ENCODE assay signal across 8 cellular contexts in the genomic region with DNA sequence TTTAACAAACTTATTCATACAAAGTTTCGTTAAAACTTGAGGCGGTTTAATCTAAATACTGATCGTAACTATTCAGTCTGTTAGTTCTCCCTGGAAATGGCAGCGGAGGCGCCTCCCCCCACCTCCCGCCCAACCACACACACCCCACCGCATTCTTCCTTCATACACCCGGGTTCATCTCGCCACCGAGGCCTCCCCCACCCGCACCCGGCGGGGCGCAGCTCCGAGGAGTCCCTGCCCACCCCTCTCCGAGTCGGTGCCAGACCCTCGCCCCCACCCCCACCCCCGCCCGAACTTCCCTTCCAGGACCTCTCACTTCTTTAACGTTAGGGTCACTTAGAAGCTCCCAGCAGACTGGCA. TPM values are rescaled to one million over a fixed set of nuclear protein-coding genes. Genes with fewer than 3 reads are reported as not detected.
A peak's percentile ranks its signal among the peaks of the same experiment; 100 is the strongest.
DNase-seq lines count a peak whose midpoint lies in the region; ATAC-seq and TF ChIP-seq lines count a peak whose summit lies in the region.

No MANE protein-coding gene starts in this region.

- peaks cover 8% of the 10 kb centered on the region for H3K79me2 ChIP-seq in OCI-LY3 (ENCODE audit: low read length)

- H3K4me3 Mint-ChIP-seq in activated naive CD4-positive, alpha-beta T cell treated with anti-CD3 and anti-CD28 coated beads, Interleukin-2, amount 50 U/mL, for 24 hours = peak overlapping the region; percentile 96
- H3K4me3 Mint-ChIP-seq in dendritic cell treated with granulocyte-macrophage colony-stimulating factor and Interleukin-4, amounts not matched to agents 40 ng/mL and 50 ng/mL, for 4 days = peak overlapping the region; percentile 93
- peak overlapping the region; percentile 82 for H3K4me3 Mint-ChIP-seq in memory B cell

- H3K9me3 ChIP-seq in OCI-LY3 (ENCODE audit: insufficient read depth, low read length) = peaks cover 10% of the 10 kb centered on the region; the same call in 1 of the 2 replicates

- H3K4me3 ChIP-seq in OCI-LY3 (ENCODE audit: low read length) (peak overlapping the region; percentile 76), urinary bladder (ENCODE audit: low read depth, low read length) (peak overlapping the region; percentile 98)

- ATAC-seq in memory B cell (ENCODE audit: low read depth) = no peak
- no peak for ATAC-seq in HG02970 (IDR thresholded peaks at IDR 0.05; ENCODE audit: low FRiP score, unreplicated experiment)

- peak overlapping the region; percentile 46 for H3K27ac Mint-ChIP-seq in activated naive CD4-positive, alpha-beta T cell treated with anti-CD3 and anti-CD28 coated beads, Interleukin-2, amount 50 U/mL, for 24 hours
- H3K27ac Mint-ChIP-seq in dendritic cell treated with granulocyte-macrophage colony-stimulating factor and Interleukin-4, amounts not matched to agents 40 ng/mL and 50 ng/mL, for 4 days = peak overlapping the region; percentile 96
- H3K27ac Mint-ChIP-seq in memory B cell = no peak overlapping the region

- peaks cover 37% of the 10 kb centered on the region for H3K4me1 Mint-ChIP-seq in activated naive CD4-positive, alpha-beta T cell treated with anti-CD3 and anti-CD28 coated beads, Interleukin-2, amount 50 U/mL, for 24 hours
- H3K4me1 Mint-ChIP-seq in dendritic cell treated with granulocyte-macrophage colony-stimulating factor and Interleukin-4, amounts not matched to agents 40 ng/mL and 50 ng/mL, for 4 days (ENCODE audit: low read depth) = peaks cover 59% of the 10 kb centered on the region
- H3K4me1 Mint-ChIP-seq in memory B cell = peaks cover 14% of the 10 kb centered on the region

- no peaks in the 10 kb centered on the region for H4K20me1 ChIP-seq in OCI-LY3 (ENCODE audit: insufficient read depth, low read length)

- no peaks in the 10 kb centered on the region for H3K36me3 Mint-ChIP-seq in activated naive CD4-positive, alpha-beta T cell treated with anti-CD3 and anti-CD28 coated beads, Interleukin-2, amount 50 U/mL, for 24 hours
- peaks cover 53% of the 10 kb centered on the region for H3K36me3 Mint-ChIP-seq in dendritic cell treated with granulocyte-macrophage colony-stimulating factor and Interleukin-4, amounts not matched to agents 40 ng/mL and 50 ng/mL, for 4 days (ENCODE audit: low read depth)
- no peaks in the 10 kb centered on the region for H3K36me3 Mint-ChIP-seq in memory B cell

- no peak for DNase-seq in activated naive CD4-positive, alpha-beta T cell treated with anti-CD3 and anti-CD28 coated beads, Interleukin-2, amount 50 U/mL, for 16 hours
- DNase-seq in memory B cell (ENCODE audit: low spot score in 2 of 2) (no peak), NCI-H187 treated with DMSO at 0.1 percent for 48 hours (lab: John Stamatoyannopoulos, UW) (no peak)

- H3K4me1 ChIP-seq in OCI-LY3 (ENCODE audit: low read length) (peaks cover 18% of the 10 kb centered on the region), urinary bladder (ENCODE audit: insufficient read depth) (no peaks in the 10 kb centered on the region)

- H3K36me3 ChIP-seq in OCI-LY3 (replicated peaks; ENCODE audit: low read depth, low read length) (peaks cover 3% of the 10 kb centered on the region), urinary bladder (ENCODE audit: insufficient read depth) (no peaks in the 10 kb centered on the region)

- peak overlapping the region; percentile 68 for H3K9ac ChIP-seq in OCI-LY3 (ENCODE audit: low read length)

- peak overlapping the region; percentile 53 for H3K4me2 ChIP-seq in OCI-LY3 (ENCODE audit: low read length)

- H3K27me3 Mint-ChIP-seq in activated naive CD4-positive, alpha-beta T cell treated with anti-CD3 and anti-CD28 coated beads, Interleukin-2, amount 50 U/mL, for 24 hours = no peaks in the 10 kb centered on the region
- no peaks in the 10 kb centered on the region for H3K27me3 Mint-ChIP-seq in dendritic cell treated with granulocyte-macrophage colony-stimulating factor and Interleukin-4, amounts not matched to agents 40 ng/mL and 50 ng/mL, for 4 days
- peaks cover 9% of the 10 kb centered on the region for H3K27me3 Mint-ChIP-seq in memory B cell

- no peaks in the 10 kb centered on the region for H3K9me3 Mint-ChIP-seq in activated naive CD4-positive, alpha-beta T cell treated with anti-CD3 and anti-CD28 coated beads, Interleukin-2, amount 50 U/mL, for 24 hours
- H3K9me3 Mint-ChIP-seq in dendritic cell treated with granulocyte-macrophage colony-stimulating factor and Interleukin-4, amounts not matched to agents 40 ng/mL and 50 ng/mL, for 4 days = no peaks in the 10 kb centered on the region
- no peaks in the 10 kb centered on the region for H3K9me3 Mint-ChIP-seq in memory B cell

- intact Hi-C loops in dendritic cell treated with granulocyte-macrophage colony-stimulating factor and Interleukin-4, amounts not matched to agents 40 ng/mL and 50 ng/mL, for 4 days (cut with micrococcal nuclease) = loop anchor here (5.0 to 10.0 kb wide), 2 partner anchors 58 to 621 kb away; no protein-coding TSS in a partner anchor

- TF ChIP-seq CTCF in OCI-LY3 (IDR thresholded peaks at IDR 0.05; ENCODE audit: low read depth, low read length) = no peak

- no peaks in the 10 kb centered on the region for H3K27me3 ChIP-seq in OCI-LY3 (ENCODE audit: low read depth, low read length)

- WGBS in urinary bladder = under 1% methylated on average over 21 of the region's 21 CpGs

- H2AFZ ChIP-seq in OCI-LY3 (ENCODE audit: low read depth, low read length) = 0 out of 2 replicates have a peak overlapping the region, but pooled peaks have one; percentile 34

- H3K27ac ChIP-seq in OCI-LY3 (ENCODE audit: low read length) = peak overlapping the region; percentile 75
- H3K27ac ChIP-seq in urinary bladder (ENCODE audit: low read depth) = peak overlapping the region; percentile 71

RNA-seq across cellular contexts. Expression of a gene that starts 0.9 kb away (rescaled TPM):
- 30.5 TPM for total RNA-seq in urinary bladder
- polyA plus RNA-seq in urinary bladder = 16.1 TPM
